In the genomic region with DNA sequence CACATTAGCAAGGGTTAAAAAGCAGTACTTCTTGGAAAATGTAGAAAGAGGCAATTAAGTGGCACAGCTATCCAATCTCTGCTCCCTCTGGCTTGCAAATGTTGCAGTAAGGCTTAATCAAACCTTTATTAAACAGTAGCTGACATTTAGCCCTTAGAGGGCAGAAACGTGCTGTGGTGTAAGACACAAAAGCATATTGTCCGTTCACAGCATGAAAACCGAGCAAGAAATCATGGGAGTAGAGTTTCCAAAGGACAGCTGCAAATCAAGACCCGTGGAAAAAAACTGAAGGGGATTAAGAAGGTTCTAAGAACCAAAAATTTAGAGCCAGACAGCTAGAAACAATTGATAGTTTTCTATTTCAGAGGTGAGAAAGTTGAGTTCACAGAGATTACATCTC, we compare ENCODE assay signal across 28 cellular contexts. TPM values are rescaled to one million over a fixed set of nuclear protein-coding genes. Genes with fewer than 3 reads are reported as not detected.
DNase-seq lines count a peak whose midpoint lies in the region; ATAC-seq and TF ChIP-seq lines count a peak whose summit lies in the region.
"Had no signal": no experiment of that assay in that cellular context is flagged by ENCODE, and none has a peak within 500 bp of the region (broad histone marks: within the 10 kb centered on the region; RNA-seq: fewer than 3 reads in every experiment).

No MANE protein-coding gene starts in this region.

- peaks cover 0 to 3% (median 0%) of the 10 kb centered on the region in 7 donors for H3K9me3 Mint-ChIP-seq in CD14-positive monocyte
- H3K9me3 Mint-ChIP-seq: GM23338, HFFc6 had no signal

- DNase-seq in Caki2 (ENCODE audit: low read depth), result peak; percentile 19
- DNase-seq in foreskin keratinocyte, result no peak
- peak; percentile 17 for DNase-seq in neuronal stem cell (ENCODE audit: low spot score)
- no peak for DNase-seq in CD14-positive monocyte (ENCODE audit: low spot score)
- no peak for DNase-seq in 8988T
- DNase-seq: activated CD4-positive, alpha-beta T cell treated with anti-CD3 and anti-CD28 coated beads for 48 hours; activated naive CD8-positive, alpha-beta T cell treated with anti-CD3 and anti-CD28 coated beads, Interleukin-2, amount 50 U/mL, for 24 hours; activated T-cell treated with anti-CD3 and anti-CD28 coated beads, Interleukin-2, amount 50 U/mL, for 24 hours; body of pancreas; erythroblast; heart right ventricle; HFFc6; NCI-H2029; NCI-H526 treated with DMSO at 0.1 percent for 48 hours; psoas muscle; stimulated activated naive CD4-positive, alpha-beta T cell; WERI-Rb-1 had no signal

- H3K27ac Mint-ChIP-seq in CD14-positive monocyte, result no peak overlapping the region
- H3K27ac Mint-ChIP-seq: activated naive CD8-positive, alpha-beta T cell treated with anti-CD3 and anti-CD28 coated beads, Interleukin-2, amount 50 U/mL, for 24 hours; activated T-cell treated with anti-CD3 and anti-CD28 coated beads, Interleukin-2, amount 50 U/mL, for 24 hours; GM23338; HFFc6 had no signal

- H3K9me3 ChIP-seq in OCI-LY3 (ENCODE audit: insufficient read depth, low read length) (no peaks in the 10 kb centered on the region), neuronal stem cell (replicated peaks in 1 of 2; ENCODE audit: control insufficient read depth in 2 of 2, insufficient read depth in 1 of 2, low read depth in 1 of 2, low read length in 2 of 2) (no peaks in the 10 kb centered on the region)
- H3K9me3 ChIP-seq: body of pancreas, heart right ventricle, psoas muscle had no signal

- intact Hi-C loops in CD14-positive monocyte (cut with micrococcal nuclease), result no loop called here

- no peak overlapping the region for H3K4me3 ChIP-seq in OCI-LY3 (ENCODE audit: low read length)
- no peak overlapping the region for H3K4me3 ChIP-seq in neuronal stem cell (ENCODE audit: low read length in 2 of 2)
- H3K4me3 ChIP-seq: body of pancreas, GM23338, heart right ventricle, psoas muscle, SK-N-MC had no signal

- no peak overlapping the region for H2BK120ac ChIP-seq in neuronal stem cell (ENCODE audit: low read depth, low read length)

- H2BK5ac ChIP-seq in neuronal stem cell (ENCODE audit: low read length), result no peak overlapping the region

- WGBS in neuronal stem cell (ENCODE audit: extremely low coverage in 2 of 2, insufficient read length in 2 of 2, insufficient replicate concordance in 1 of 2), 2 donors, result no CpG with 5 or more reads among the region's 4 CpGs

- H3K36me3 Mint-ChIP-seq in CD14-positive monocyte, result no peaks in the 10 kb centered on the region

- in situ Hi-C loops in Caki2 (cut with HindIII; ENCODE audit: low pct_unique_long_range_greater_than_20kb, low sequenced_read_pairs), result no loop called here

- H3K23ac ChIP-seq in neuronal stem cell (ENCODE audit: low read depth, low read length, poor library complexity), result no peak overlapping the region

- H3K79me1 ChIP-seq in neuronal stem cell (ENCODE audit: low read depth, low read length), result no peaks in the 10 kb centered on the region

- H3K4ac ChIP-seq in neuronal stem cell (ENCODE audit: low read length), result no peak overlapping the region

- no peaks in the 10 kb centered on the region for H3K4me1 Mint-ChIP-seq in CD14-positive monocyte
- H3K4me1 Mint-ChIP-seq: activated naive CD8-positive, alpha-beta T cell treated with anti-CD3 and anti-CD28 coated beads, Interleukin-2, amount 50 U/mL, for 24 hours had no signal

- no peaks in the 10 kb centered on the region for H4K20me1 ChIP-seq in OCI-LY3 (ENCODE audit: insufficient read depth, low read length)

- H3K4me2 ChIP-seq in OCI-LY3 (ENCODE audit: low read length) (no peak overlapping the region), neuronal stem cell (ENCODE audit: insufficient read depth, low read length, poor library complexity, severe bottlenecking) (no peak overlapping the region)
- H3K4me2 ChIP-seq: GM23338 had no signal

- H2AK5ac ChIP-seq in neuronal stem cell (ENCODE audit: low read depth, low read length), result no peak overlapping the region

- H2AFZ ChIP-seq in OCI-LY3 (ENCODE audit: low read depth, low read length), result peak overlapping the region; percentile 38; the same call in 1 of the 2 replicates
- no peak overlapping the region for H2AFZ ChIP-seq in neuronal stem cell (ENCODE audit: low read length)
- H2AFZ ChIP-seq: GM23338 had no signal

- H3K4me3 Mint-ChIP-seq in CD14-positive monocyte, result no peak overlapping the region
- H3K4me3 Mint-ChIP-seq: activated naive CD8-positive, alpha-beta T cell treated with anti-CD3 and anti-CD28 coated beads, Interleukin-2, amount 50 U/mL, for 24 hours; activated T-cell treated with anti-CD3 and anti-CD28 coated beads, Interleukin-2, amount 50 U/mL, for 24 hours; GM23338; HFFc6 had no signal

- H2BK12ac ChIP-seq in neuronal stem cell (ENCODE audit: low read length), result no peak overlapping the region

- H3K27ac ChIP-seq in OCI-LY3 (ENCODE audit: low read length) (no peak overlapping the region), foreskin keratinocyte (no peak overlapping the region), neuronal stem cell (replicated peaks; ENCODE audit: low read length) (peak overlapping the region; percentile 73)
- H3K27ac ChIP-seq: body of pancreas, C4-2B, heart right ventricle, HL-60, psoas muscle, SK-N-MC, WERI-Rb-1 had no signal

- H3K36me3 ChIP-seq in OCI-LY3 (replicated peaks; ENCODE audit: low read depth, low read length), result no peaks in the 10 kb centered on the region
- H3K36me3 ChIP-seq in neuronal stem cell (replicated peaks in 1 of 2; ENCODE audit: control insufficient read depth in 2 of 2, insufficient read depth in 2 of 2, low read length in 2 of 2), result no peaks in the 10 kb centered on the region
- H3K36me3 ChIP-seq: heart right ventricle, WERI-Rb-1 had no signal

- no peaks in the 10 kb centered on the region for H3K79me2 ChIP-seq in OCI-LY3 (ENCODE audit: low read length)

- no peak overlapping the region for H3K18ac ChIP-seq in neuronal stem cell (ENCODE audit: low read length)

- TF ChIP-seq CTCF in OCI-LY3 (IDR thresholded peaks at IDR 0.05; ENCODE audit: low read depth, low read length) (peak; percentile 25; the same call in 1 of the 2 replicates), foreskin keratinocyte (conservative IDR thresholded peaks at IDR 0.05) (peak; percentile 50), CD14-positive monocyte (IDR thresholded peaks at IDR 0.05) (no peak)

- H3K4me1 ChIP-seq in OCI-LY3 (ENCODE audit: low read length) (peaks cover 17% of the 10 kb centered on the region), foreskin keratinocyte (peaks cover 29% of the 10 kb centered on the region), neuronal stem cell (ENCODE audit: control insufficient read depth in 2 of 2, insufficient read depth in 1 of 2, low read depth in 1 of 2, low read length in 2 of 2) (peaks cover 5 to 12% of the 10 kb centered on the region in 2 donors)
- H3K4me1 ChIP-seq: body of pancreas, heart right ventricle, psoas muscle had no signal

- H3K27me3 ChIP-seq in OCI-LY3 (ENCODE audit: low read depth, low read length), result no peaks in the 10 kb centered on the region
- H3K27me3 ChIP-seq in foreskin keratinocyte, result no peaks in the 10 kb centered on the region
- no peaks in the 10 kb centered on the region for H3K27me3 ChIP-seq in neuronal stem cell (ENCODE audit: control insufficient read depth in 3 of 3, insufficient read depth in 3 of 3, low read depth in 1 of 3, low read length in 3 of 3)
- H3K27me3 ChIP-seq: body of pancreas had no signal

- H2BK15ac ChIP-seq in neuronal stem cell (ENCODE audit: low read length), result no peak overlapping the region

- H3K27me3 Mint-ChIP-seq in CD14-positive monocyte (ENCODE audit: low read depth in 3 of 3), result peaks cover 0 to 2% (median 0%) of the 10 kb centered on the region in 3 donors
- H3K27me3 Mint-ChIP-seq: activated T-cell treated with anti-CD3 and anti-CD28 coated beads, Interleukin-2, amount 50 U/mL, for 24 hours had no signal

- no peak overlapping the region for H3K14ac ChIP-seq in neuronal stem cell (ENCODE audit: low read length)

- no peak overlapping the region for H4K91ac ChIP-seq in neuronal stem cell (ENCODE audit: low read depth, low read length, poor library complexity)

- ATAC-seq in foreskin keratinocyte (no peak), HG02981 (IDR thresholded peaks at IDR 0.05; ENCODE audit: unreplicated experiment) (no peak), GM19035 (IDR thresholded peaks at IDR 0.05; ENCODE audit: unreplicated experiment) (no peak)
- ATAC-seq: activated naive CD8-positive, alpha-beta T cell treated with anti-CD3 and anti-CD28 coated beads, Interleukin-2, amount 50 U/mL, for 24 hours; body of pancreas; GM23338; heart right ventricle; psoas muscle had no signal

- H3K9ac ChIP-seq in OCI-LY3 (ENCODE audit: low read length) (no peak overlapping the region), neuronal stem cell (ENCODE audit: low read depth, low read length, poor library complexity) (no peak overlapping the region)

- H4K8ac ChIP-seq in neuronal stem cell (ENCODE audit: low read depth, low read length), result no peak overlapping the region

RNA-seq across cellular contexts. Expression of a gene that starts 13.1 kb away (rescaled TPM):
- total RNA-seq in Caki2 (2014; rRNA removed; shearing (Covaris generic); ENCODE audit: low replicate concordance), result not detected in 2 replicates
- 2.6 and 4.5 TPM in 2 replicates for total RNA-seq in foreskin keratinocyte
- 2.5 and 4.3 TPM in 2 replicates for polyA plus RNA-seq in foreskin keratinocyte
- 0.06 TPM for polyA plus RNA-seq in neuronal stem cell (2013, experiment 1 of 2)
- 0.01 TPM for polyA plus RNA-seq in neuronal stem cell (2013, experiment 2 of 2)
- not detected for polyA plus RNA-seq in CD14-positive monocyte
- total RNA-seq: body of pancreas; GM23338; heart right ventricle; HFFc6; lung microvascular endothelial cell; psoas muscle; T-helper 2 cell treated with Interferon-gamma antibody and Interleukin-4, amounts not matched to agents 100 ng/mL and 5 ng/mL, for 36 hours; temporal lobe; ureter had no signal
- polyA plus RNA-seq: GM23338, heart right ventricle, psoas muscle had no signal

Comparison
In these comparisons a context has a peak if more than half of its experiments do, and no peak if none do; other contexts are left out.
1. DNase-seq: peak in Caki2 (single experiment) and neuronal stem cell (single experiment); none in foreskin keratinocyte (0 of 2), CD14-positive monocyte (single experiment) and 8988T (single experiment).